10 cellular contexts compared by ENCODE assay signal in genomic region chr15:32716960-32717289, GRCh38. TPM values are rescaled to one million over a fixed set of nuclear protein-coding genes. Genes with fewer than 3 reads are reported as not detected.
DNase-seq lines count a peak whose midpoint lies in the region; ATAC-seq and TF ChIP-seq lines count a peak whose summit lies in the region.
"Had no signal": no experiment of that assay in that cellular context is flagged by ENCODE, and none has a peak within 500 bp of the region (broad histone marks: within the 10 kb centered on the region; RNA-seq: fewer than 3 reads in every experiment).

No MANE protein-coding gene starts in this region.

- no peak overlapping the region for H3K27ac ChIP-seq in left ventricle myocardium inferior (replicated peaks)
- H3K27ac ChIP-seq in heart right ventricle = no peak overlapping the region
- H3K27ac ChIP-seq in muscle layer of colon (ENCODE audit: low read depth, low read length) = no peak overlapping the region
- peak overlapping the region in 1 of 2 donors; percentile 46 for H3K27ac ChIP-seq in uterus
- H3K27ac ChIP-seq: foreskin keratinocyte, SJSA1 had no signal

- H3K27ac Mint-ChIP-seq in central memory CD8-positive, alpha-beta T cell (ENCODE audit: low read depth) = no peak overlapping the region

- DNase-seq in left ventricle myocardium inferior = no peak
- no peak for DNase-seq in heart right ventricle
- no peak for DNase-seq in central memory CD8-positive, alpha-beta T cell (ENCODE audit: low spot score in 2 of 2)
- DNase-seq in uterus = no peak
- no peak for DNase-seq in NCI-H2171 (lab: John Stamatoyannopoulos, UW)
- no peak for DNase-seq in SK-N-DZ (ENCODE audit: low spot score)
- DNase-seq: foreskin keratinocyte had no signal

- peaks cover 24% of the 10 kb centered on the region for H3K4me1 ChIP-seq in left ventricle myocardium inferior
- H3K4me1 ChIP-seq in heart right ventricle = peaks cover 0 to 30% (median 13%) of the 10 kb centered on the region in 9 donors
- H3K4me1 ChIP-seq in muscle layer of colon (ENCODE audit: insufficient read depth, low read length) = peaks cover 4% of the 10 kb centered on the region
- peaks cover 0 to 4% of the 10 kb centered on the region in 2 donors for H3K4me1 ChIP-seq in uterus
- H3K4me1 ChIP-seq: foreskin keratinocyte had no signal

- no peak for TF ChIP-seq POLR2A in uterus (IDR thresholded peaks at IDR 0.05)

- TF ChIP-seq CTCF in left ventricle myocardium inferior (IDR thresholded peaks at IDR 0.05; ENCODE audit: borderline replicate concordance) (no peak), heart right ventricle (IDR thresholded peaks at IDR 0.05) (no peak), uterus (IDR thresholded peaks at IDR 0.05) (no peak)

- 5 to 9% methylated on average over 11 of the region's 11 CpGs for WGBS in heart right ventricle, 2 donors

- peaks cover 99% of the 10 kb centered on the region for H3K27me3 ChIP-seq in left ventricle myocardium inferior (ENCODE audit: low read depth)
- H3K27me3 ChIP-seq in heart right ventricle = peaks cover 23 to 97% (median 91%) of the 10 kb centered on the region in 7 donors
- H3K27me3 ChIP-seq in muscle layer of colon (ENCODE audit: control insufficient read depth in 1 of 2, insufficient read depth in 2 of 2, low read length in 2 of 2) = peaks cover 14 to 44% of the 10 kb centered on the region in 2 donors
- peaks cover 5 to 12% of the 10 kb centered on the region in 2 donors for H3K27me3 ChIP-seq in uterus

- intact Hi-C loops in left ventricle myocardium inferior (cut with micrococcal nuclease) = no loop called here
- intact Hi-C loops in heart right ventricle (cut with DNase I) = no loop called here
- intact Hi-C loops in uterus (cut with DNase I; ENCODE audit: low total_unique reads) = no loop called here

- peaks cover 12% of the 10 kb centered on the region for H3K4me1 Mint-ChIP-seq in central memory CD8-positive, alpha-beta T cell

- no peaks in the 10 kb centered on the region for H3K9me3 ChIP-seq in left ventricle myocardium inferior (replicated peaks)
- H3K9me3 ChIP-seq in heart right ventricle = no peaks in the 10 kb centered on the region
- H3K9me3 ChIP-seq in muscle layer of colon (ENCODE audit: low read length) = no peaks in the 10 kb centered on the region
- H3K9me3 ChIP-seq in uterus = no peaks in the 10 kb centered on the region

- no peak for ATAC-seq in heart right ventricle
- no peak for ATAC-seq in central memory CD8-positive, alpha-beta T cell (replicated peaks; ENCODE audit: extremely low read depth, poor library complexity, severe bottlenecking)
- no peak for ATAC-seq in HG03378 (IDR thresholded peaks at IDR 0.05; ENCODE audit: unreplicated experiment)

- peaks cover 91% of the 10 kb centered on the region for H3K27me3 Mint-ChIP-seq in central memory CD8-positive, alpha-beta T cell

- H3K4me3 ChIP-seq in left ventricle myocardium inferior = peak overlapping the region; percentile 51
- peak overlapping the region in 5 of 10 donors; percentile 11 to 37 (median 27) for H3K4me3 ChIP-seq in heart right ventricle
- H3K4me3 ChIP-seq in muscle layer of colon (ENCODE audit: low read depth in 1 of 2, low read length in 2 of 2) = peak overlapping the region; percentile 7 to 20
- peak overlapping the region; percentile 24 to 34 for H3K4me3 ChIP-seq in uterus

- no peaks in the 10 kb centered on the region for H3K9me3 Mint-ChIP-seq in central memory CD8-positive, alpha-beta T cell

- no peak overlapping the region for H3K9ac ChIP-seq in muscle layer of colon (ENCODE audit: low read length)

- H3K4me3 Mint-ChIP-seq in central memory CD8-positive, alpha-beta T cell = peak overlapping the region; percentile 25

- H3K36me3 Mint-ChIP-seq in central memory CD8-positive, alpha-beta T cell (ENCODE audit: insufficient read depth) = peaks cover 2% of the 10 kb centered on the region

- H3K36me3 ChIP-seq in left ventricle myocardium inferior = no peaks in the 10 kb centered on the region
- no peaks in the 10 kb centered on the region for H3K36me3 ChIP-seq in heart right ventricle
- no peaks in the 10 kb centered on the region for H3K36me3 ChIP-seq in muscle layer of colon (ENCODE audit: insufficient read depth, low read length)
- H3K36me3 ChIP-seq in uterus = no peaks in the 10 kb centered on the region
- H3K36me3 ChIP-seq: SJSA1 had no signal

RNA-seq across cellular contexts. Expression of gene GREM1, which starts 0.9 kb away (rescaled TPM):
- total RNA-seq in left ventricle myocardium inferior = 0.49 TPM
- under 1 TPM in 8 of 10 donors, not detected in 2; 0.06 to 0.37 (median 0.19) TPM for total RNA-seq in heart right ventricle
- polyA plus RNA-seq in heart right ventricle = under 1 TPM in 1 of 2 donors, not detected in 1; 0.03 TPM
- total RNA-seq in uterus = 1 to 10 TPM in 3 of 4 donors, under 1 TPM in 1; 0.88 to 5.4 (median 5.2) TPM
- polyA plus RNA-seq in SK-N-DZ (2014; cell fraction: cytosol; rRNA removed) = 0.07 and 0.15 TPM in 2 replicates
- not detected in 2 replicates for polyA plus RNA-seq in SK-N-DZ (2014; cell fraction: nucleus; rRNA removed)
